Comparison of ENCODE assay signal across 8 cellular contexts in genomic region chr2:3651686-3652516, GRCh38. TPM values are rescaled to one million over a fixed set of nuclear protein-coding genes. Genes with fewer than 3 reads are reported as not detected.
DNase-seq lines count a peak whose midpoint lies in the region; ATAC-seq, FAIRE-seq and TF ChIP-seq lines count a peak whose summit lies in the region.

No MANE protein-coding gene starts in this region.

- in situ Hi-C loops in HAP-1 (cut with MboI; ENCODE audit: low sequenced_read_pairs) = loop anchor here (25.0 kb wide), 1 partner anchor 1540 kb away; no protein-coding TSS in a partner anchor

- DNase-seq in GM06990 (ENCODE audit: extremely low read depth, insufficient read length) = peak; percentile 71
- peak; percentile 40 to 77 for DNase-seq in HAP-1 (ENCODE audit: low spot score in 2 of 2)
- DNase-seq in NB4 (ENCODE audit: low read depth) = peak; percentile 24
- DNase-seq in WTC11 (ENCODE audit: low spot score) = peak; percentile 80
- peak; percentile 12 for DNase-seq in bronchial epithelial cell (ENCODE audit: low read depth)
- no peak for DNase-seq in kidney epithelial cell (ENCODE audit: low read depth)
- peak; percentile 21 to 25 for DNase-seq in stimulated activated CD4-positive, alpha-beta T cell treated with anti-CD3 and anti-CD28 coated beads, Interleukin-1b, Interleukin-23, amount 100 ng/mL, for 4 hours (ENCODE audit: low read depth in 2 of 2)
- DNase-seq in 8988T = no peak

- TF ChIP-seq POLR2A in NB4 (IDR thresholded peaks at IDR 0.05; ENCODE audit: extremely low read depth, insufficient read length) = no peak

- H3K36me3 ChIP-seq in GM06990 (ENCODE audit: control insufficient read depth, insufficient read depth, low read length) (no peaks in the 10 kb centered on the region), HAP-1 (replicated peaks) (no peaks in the 10 kb centered on the region), bronchial epithelial cell (ENCODE audit: control insufficient read depth, insufficient read depth, low read length) (no peaks in the 10 kb centered on the region), kidney epithelial cell (ENCODE audit: control insufficient read depth, insufficient read depth, low read length) (no peaks in the 10 kb centered on the region)

- H3K36me3 Mint-ChIP-seq in WTC11 = no peaks in the 10 kb centered on the region

- CTCF ChIA-PET in WTC11 (lab: Charles Lee) = interaction anchor here (0.6 to 1.4 kb wide), 17 partner anchors 9 to 408 kb away, joined by 3 to 15 read pairs (median 4); partner anchors contain the start of genes COLEC11 and RNASEH1

- peak overlapping the region; percentile 72 for H3K4me3 Mint-ChIP-seq in WTC11

- POLR2A ChIA-PET in WTC11 (lab: Charles Lee) = interaction anchor here (0.7 to 1.2 kb wide), 4 partner anchors 93 to 274 kb away, joined by 3 to 7 read pairs (median 3); partner anchors contain the start of gene RNASEH1

- no peak for FAIRE-seq in bronchial epithelial cell (lab: Jason Lieb, UNC)

- H3K27me3 Mint-ChIP-seq in WTC11 (ENCODE audit: low read depth) = peaks cover 13% of the 10 kb centered on the region

- peak overlapping the region; percentile 85; the same call in 1 of the 2 replicates for H3K27ac Mint-ChIP-seq in WTC11

- TF ChIP-seq CTCF in GM06990 (IDR thresholded peaks at IDR 0.05; ENCODE audit: insufficient read depth, low read length, poor library complexity, severe bottlenecking) (no peak), NB4 (IDR thresholded peaks at IDR 0.05; ENCODE audit: low read depth, low read length) (no peak), WTC11 (IDR thresholded peaks at IDR 0.05) (no peak), bronchial epithelial cell (IDR thresholded peaks at IDR 0.05; ENCODE audit: insufficient read depth, low read length, severe bottlenecking) (no peak), kidney epithelial cell (IDR thresholded peaks at IDR 0.05; ENCODE audit: insufficient read depth, low read length, poor library complexity, severe bottlenecking) (no peak)

- peaks cover 2% of the 10 kb centered on the region; the same call in 1 of the 2 replicates for H3K4me1 ChIP-seq in HAP-1

- H3K9me3 ChIP-seq in HAP-1 = no peaks in the 10 kb centered on the region

- H3K4me1 Mint-ChIP-seq in WTC11 = peaks cover 14% of the 10 kb centered on the region

- peaks cover 3% of the 10 kb centered on the region; the same call in 1 of the 2 replicates for H3K9me3 Mint-ChIP-seq in WTC11

- ATAC-seq in WTC11 = peak; percentile 67

- H3K27me3 ChIP-seq in GM06990 (replicated peaks; ENCODE audit: control insufficient read depth, insufficient read depth, low read length) (no peaks in the 10 kb centered on the region), HAP-1 (ENCODE audit: low read depth) (no peaks in the 10 kb centered on the region), bronchial epithelial cell (ENCODE audit: control insufficient read depth, insufficient read depth, low read length) (no peaks in the 10 kb centered on the region), kidney epithelial cell (ENCODE audit: control insufficient read depth, insufficient read depth, low read length) (peaks cover 12% of the 10 kb centered on the region)

- H3K4me3 ChIP-seq in GM06990 (replicated peaks; ENCODE audit: low read depth, low read length) (peak overlapping the region; percentile 55), HAP-1 (no peak overlapping the region), NB4 (ENCODE audit: low read depth, low read length) (no peak overlapping the region), bronchial epithelial cell (ENCODE audit: low read depth, low read length) (peak overlapping the region; percentile 2), kidney epithelial cell (ENCODE audit: low read depth, low read length) (peak overlapping the region; percentile 11)

TF ChIP-seq in WTC11, 78 proteins besides CTCF, POLR2A, EP300 and RAD21:
- TF ChIP-seq SMAD3 (CRISPR knock-in tag; IDR thresholded peaks at IDR 0.05; ENCODE audit: borderline replicate concordance) (no peak), IRF2 (CRISPR knock-in tag; IDR thresholded peaks at IDR 0.05; ENCODE audit: borderline replicate concordance, low read depth) (no peak), ESRRA (CRISPR knock-in tag; IDR thresholded peaks at IDR 0.05; ENCODE audit: borderline replicate concordance) (peak; percentile 63; the same call in 1 of the 2 replicates), ZNF121 (CRISPR knock-in tag; IDR thresholded peaks at IDR 0.05) (peak; percentile 89), HMGA2 (CRISPR knock-in tag; IDR thresholded peaks at IDR 0.05) (no peak), PREB (CRISPR knock-in tag; IDR thresholded peaks at IDR 0.05; ENCODE audit: borderline replicate concordance) (no peak), ZNF317 (CRISPR knock-in tag; IDR thresholded peaks at IDR 0.05; ENCODE audit: borderline replicate concordance, low read depth) (no peak), GTF2I (CRISPR knock-in tag; conservative IDR thresholded peaks at IDR 0.05) (peak; percentile 73; the same call in 1 of the 2 replicates), E2F1 (CRISPR knock-in tag; IDR thresholded peaks at IDR 0.05) (no peak), MAX (CRISPR knock-in tag; IDR thresholded peaks at IDR 0.05) (peak; percentile 50), KAT7 (CRISPR knock-in tag; IDR thresholded peaks at IDR 0.05; ENCODE audit: borderline replicate concordance) (no peak), FOXJ3 (CRISPR knock-in tag; IDR thresholded peaks at IDR 0.05; ENCODE audit: borderline replicate concordance) (no peak), E2F5 (CRISPR knock-in tag; IDR thresholded peaks at IDR 0.05) (no peak; the same call in 1 of the 2 replicates), ATF2 (CRISPR knock-in tag; IDR thresholded peaks at IDR 0.05; ENCODE audit: borderline replicate concordance, low read depth) (no peak), CREM (CRISPR knock-in tag; IDR thresholded peaks at IDR 0.05) (no peak), NFYB (CRISPR knock-in tag; conservative IDR thresholded peaks at IDR 0.05; ENCODE audit: low read depth) (no peak)
TF ChIP-seq in WTC11: peak in this region for 4.

RNA-seq across cellular contexts. Expression of gene ALLC, which starts 6.1 kb away (rescaled TPM):
- total RNA-seq in WTC11 (2021) (not detected in 3 replicates), bronchial epithelial cell (not detected in 2 replicates), kidney epithelial cell (0.13 TPM in 1 of 2 replicates, not detected in the other)

RNA-seq across cellular contexts. Expression of gene DCDC2C, which starts 51.5 kb away (rescaled TPM):
- total RNA-seq in WTC11 (2021) = not detected in 3 replicates
- total RNA-seq in bronchial epithelial cell = not detected in 2 replicates
- not detected in 2 replicates for total RNA-seq in kidney epithelial cell

RNA-seq across cellular contexts. Expression of gene COLEC11, which starts 57.0 kb away (rescaled TPM):
- total RNA-seq in WTC11 (2021) = 0.69 to 1.3 TPM (median 0.87 TPM) in 3 replicates
- total RNA-seq in bronchial epithelial cell = 0.26 and 0.38 TPM in 2 replicates
- not detected in 2 replicates for total RNA-seq in kidney epithelial cell

Comparison
In these comparisons a context has a peak if more than half of its experiments do, and no peak if none do; other contexts are left out.
1. DNase-seq: peak in GM06990 (single experiment), HAP-1 (2 of 2), NB4 (single experiment), WTC11 (single experiment), bronchial epithelial cell (single experiment) and stimulated activated CD4-positive, alpha-beta T cell treated with anti-CD3 and anti-CD28 coated beads, Interleukin-1b, Interleukin-23, amount 100 ng/mL, for 4 hours (2 of 2); none in kidney epithelial cell (single experiment) and 8988T (single experiment).
2. H3K4me3 ChIP-seq: peak in GM06990 (single experiment), bronchial epithelial cell (single experiment) and kidney epithelial cell (single experiment); none in HAP-1 (single experiment) and NB4 (single experiment).